13 cellular contexts compared by ENCODE assay signal in the genomic region with DNA sequence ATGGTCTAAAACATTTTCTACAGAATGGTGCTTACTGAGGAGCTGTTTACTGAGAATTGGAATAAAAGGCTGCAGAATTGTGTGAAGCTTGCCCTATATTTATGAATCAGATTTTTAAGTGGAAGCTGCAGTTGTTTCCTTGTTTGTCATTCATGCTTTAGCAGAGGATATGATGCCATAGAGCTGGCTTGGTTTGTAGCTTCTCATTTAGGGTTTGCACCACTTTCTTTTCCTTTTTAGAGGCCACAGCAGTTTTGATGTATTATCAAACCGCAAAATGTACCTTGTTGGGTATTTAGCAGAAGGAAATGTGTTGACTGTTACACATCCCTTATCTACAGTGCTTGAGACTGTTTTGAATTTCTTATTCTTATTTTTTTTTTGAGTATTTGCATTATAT.
A peak's percentile ranks its signal among the peaks of the same experiment; 100 is the strongest.
DNase-seq lines count a peak whose midpoint lies in the region; ATAC-seq, FAIRE-seq and TF ChIP-seq lines count a peak whose summit lies in the region.
"Had no signal": no experiment of that assay in that cellular context is flagged by ENCODE, and none has a peak within 500 bp of the region (broad histone marks: within the 10 kb centered on the region; RNA-seq: fewer than 3 reads in every experiment).

No MANE protein-coding gene starts in this region.

- H3K9ac ChIP-seq in GM23248: no peak overlapping the region

- peaks cover 75% of the 10 kb centered on the region for H3K79me2 ChIP-seq in GM23248 (ENCODE audit: insufficient read depth)

- peaks cover 49% of the 10 kb centered on the region for H3K4me1 Mint-ChIP-seq in activated CD8-positive, alpha-beta T cell treated with anti-CD3 and anti-CD28 coated beads, Interleukin-2, amount 10 ng/mL, durations not matched to agents 7 days and 5 days (ENCODE audit: low read depth)

- no peaks in the 10 kb centered on the region; the same call in 1 of the 2 replicates for H4K20me1 ChIP-seq in GM23248 (ENCODE audit: insufficient read depth)

- DNase-seq in CD1c-positive myeloid dendritic cell (ENCODE audit: extremely low spot score): peak; percentile 38
- DNase-seq in GM23248: peak; percentile 50
- peak; percentile 60 for DNase-seq in activated CD8-positive, alpha-beta T cell treated with anti-CD3 and anti-CD28 coated beads, Interleukin-2, amount 10 ng/mL, durations not matched to agents 7 days and 5 days
- peak; percentile 28 to 73 for DNase-seq in lung microvascular endothelial cell (ENCODE audit: low read depth in 2 of 2)
- DNase-seq in NCI-H1694 (lab: John Stamatoyannopoulos, UW): no peak
- DNase-seq in stimulated activated CD4-positive, alpha-beta T cell treated with anti-CD3 and anti-CD28 coated beads, Interleukin-1b, Interleukin-23, amount 100 ng/mL, for 48 hours: no peak
- no peak for DNase-seq in H54 (ENCODE audit: insufficient read length, low spot score)
- DNase-seq: heart right ventricle, MM.1S, SHP77 treated with DMSO at 0.1 percent for 48 hours, stomach had no signal

- CTCF ChIA-PET in activated CD8-positive, alpha-beta T cell treated with anti-CD3 and anti-CD28 coated beads, Interleukin-2, amount 10 ng/mL, durations not matched to agents 7 days and 5 days (lab: Charles Lee): interaction anchor here (0.8 to 5.6 kb wide), 15 partner anchors 8 to 193 kb away, joined by 3 to 30 read pairs (median 4); no protein-coding TSS in a partner anchor

- WGBS in GM23248 (ENCODE audit: low coverage in 1 of 2, low lambda C conversion rate in 2 of 2, missing lambda C conversion rate in 2 of 2), 2 experiments: 97 to 100% methylated on average over 1 of the region's 1 CpG

- no peaks in the 10 kb centered on the region for H3K27me3 Mint-ChIP-seq in activated CD8-positive, alpha-beta T cell treated with anti-CD3 and anti-CD28 coated beads, Interleukin-2, amount 10 ng/mL, durations not matched to agents 7 days and 5 days (ENCODE audit: low read depth)

- peaks cover 24% of the 10 kb centered on the region for H3F3A ChIP-seq in GM23248 (ENCODE audit: insufficient read depth)

- peak overlapping the region; percentile 55 for H3K4me3 Mint-ChIP-seq in activated CD8-positive, alpha-beta T cell treated with anti-CD3 and anti-CD28 coated beads, Interleukin-2, amount 10 ng/mL, durations not matched to agents 7 days and 5 days

- in situ Hi-C loops in GM23248 (cut with MboI): loop anchor here (25.0 kb wide), 2 partner anchors 91 to 241 kb away; no protein-coding TSS in a partner anchor

- 0 out of 2 replicates have a peak overlapping the region, but pooled peaks have one; percentile 6 for H3K27ac ChIP-seq in GM23248
- H3K27ac ChIP-seq: HL-60 had no signal

- H3K9me3 ChIP-seq in GM23248 (ENCODE audit: low read depth): no peaks in the 10 kb centered on the region
- H3K9me3 ChIP-seq: stomach had no signal

- peaks cover 26% of the 10 kb centered on the region for H3K36me3 ChIP-seq in GM23248 (ENCODE audit: low read depth)

- POLR2A ChIA-PET in activated CD8-positive, alpha-beta T cell treated with anti-CD3 and anti-CD28 coated beads, Interleukin-2, amount 10 ng/mL, durations not matched to agents 7 days and 5 days (lab: Charles Lee): interaction anchor here (0.8 to 3.4 kb wide), 6 partner anchors 9 to 286 kb away, joined by 3 to 49 read pairs (median 5); a partner anchor contains a TSS

- no peak overlapping the region for H3K4me3 ChIP-seq in GM23248
- H3K4me3 ChIP-seq: heart right ventricle, lung, stomach had no signal

- peaks cover 45% of the 10 kb centered on the region for H3K36me3 Mint-ChIP-seq in activated CD8-positive, alpha-beta T cell treated with anti-CD3 and anti-CD28 coated beads, Interleukin-2, amount 10 ng/mL, durations not matched to agents 7 days and 5 days (ENCODE audit: low read depth)

- TF ChIP-seq POLR2A in H54 (IDR thresholded peaks at IDR 0.05; ENCODE audit: low read depth, low read length): no peak

- H3K4me2 ChIP-seq in GM23248 (ENCODE audit: unreplicated experiment): no peak overlapping the region

- H3K27me3 ChIP-seq in GM23248 (replicated peaks; ENCODE audit: insufficient read depth): no peaks in the 10 kb centered on the region
- H3K27me3 ChIP-seq: heart right ventricle, stomach had no signal

- no peaks in the 10 kb centered on the region for H3K9me2 ChIP-seq in GM23248 (ENCODE audit: insufficient read depth)

- H3K9me3 Mint-ChIP-seq in activated CD8-positive, alpha-beta T cell treated with anti-CD3 and anti-CD28 coated beads, Interleukin-2, amount 10 ng/mL, durations not matched to agents 7 days and 5 days (ENCODE audit: insufficient read depth): peaks cover 6% of the 10 kb centered on the region

- FAIRE-seq in H54 (lab: Jason Lieb, UNC): no peak

- peak overlapping the region; percentile 89 for H3K27ac Mint-ChIP-seq in activated CD8-positive, alpha-beta T cell treated with anti-CD3 and anti-CD28 coated beads, Interleukin-2, amount 10 ng/mL, durations not matched to agents 7 days and 5 days

- no peak overlapping the region for H2AFZ ChIP-seq in GM23248

- H3K4me1 ChIP-seq in GM23248 (ENCODE audit: insufficient read depth): peaks cover 40% of the 10 kb centered on the region

- peak; percentile 86 for ATAC-seq in activated CD8-positive, alpha-beta T cell treated with anti-CD3 and anti-CD28 coated beads, Interleukin-2, amount 10 ng/mL, durations not matched to agents 7 days and 5 days

Comparison
In these comparisons a context has a peak if more than half of its experiments do, and no peak if none do; other contexts are left out.
1. DNase-seq: peak in CD1c-positive myeloid dendritic cell (single experiment), GM23248 (single experiment), activated CD8-positive, alpha-beta T cell treated with anti-CD3 and anti-CD28 coated beads, Interleukin-2, amount 10 ng/mL, durations not matched to agents 7 days and 5 days (single experiment) and lung microvascular endothelial cell (2 of 2); none in NCI-H1694 (single experiment), stimulated activated CD4-positive, alpha-beta T cell treated with anti-CD3 and anti-CD28 coated beads, Interleukin-1b, Interleukin-23, amount 100 ng/mL, for 48 hours (single experiment) and H54 (single experiment).